ENCODE assay signal across 30 cellular contexts in the genomic region with DNA sequence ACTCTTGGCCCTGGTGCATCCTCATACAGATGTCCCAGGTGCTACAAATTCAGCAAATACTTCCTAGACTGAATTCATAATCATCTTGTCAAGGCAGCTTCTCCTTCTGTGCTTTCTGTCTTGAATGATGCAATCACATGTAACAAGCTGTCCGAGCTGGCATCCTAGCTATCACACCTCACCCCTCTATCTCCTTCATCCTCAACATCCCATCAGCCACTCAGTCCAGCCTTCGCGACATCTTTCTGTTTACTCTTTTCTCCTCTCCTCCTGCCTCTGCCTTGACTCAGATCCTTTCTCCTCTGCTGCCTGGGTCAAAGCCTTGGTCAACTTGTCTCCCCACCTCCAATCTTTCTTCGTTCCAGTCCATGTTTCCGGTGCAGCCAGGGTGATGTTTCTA.
"Had no signal": no experiment of that assay in that cellular context is flagged by ENCODE, and none has a peak within 500 bp of the region (broad histone marks: within the 10 kb centered on the region; RNA-seq: fewer than 3 reads in every experiment).

No MANE protein-coding gene starts in this region.

- DNase-seq: activated CD4-positive, alpha-beta T cell treated with anti-CD3 and anti-CD28 coated beads, Interleukin-2, amount 50 U/mL, for 1 hour; activated CD4-positive, CD25-positive, alpha-beta regulatory T cell treated with anti-CD3 and anti-CD28 coated beads, Interleukin-2, amount 50 U/mL, for 72 hours; activated CD8-positive, alpha-beta T cell treated with anti-CD3 and anti-CD28 coated beads for 36 hours; activated naive CD4-positive, alpha-beta T cell treated with Interleukin-2 at 50 U/mL for 16 hours; activated naive CD8-positive, alpha-beta T cell treated with anti-CD3 and anti-CD28 coated beads for 36 hours; activated T-cell treated with anti-CD3 and anti-CD28 coated beads, Interleukin-2, amount 50 U/mL, for 4 hours; adrenal gland; aorta; brain microvascular endothelial cell; caudate nucleus; cortex of kidney; effector memory CD8-positive, alpha-beta T cell; foreskin fibroblast; heart left ventricle; hypothalamus; immature natural killer cell; kidney; naive B cell; nephron progenitor cell; pancreas; psoas muscle; stimulated activated CD4-positive, alpha-beta T cell treated with anti-CD3 and anti-CD28 coated beads, Interleukin-15, amount 100 ng/mL, for 24 hours; stimulated activated CD4-positive, alpha-beta T cell treated with anti-CD3 and anti-CD28 coated beads, Interleukin-2, amount 100 ng/mL, for 24 hours; stimulated activated naive B cell treated with anti-CD40 and anti-IgM and Interleukin-4, amounts not matched to agents 10 μg/mL and 1 μg/mL and 100 μg/mL, for 72 hours; stomach; T-helper 17 cell; T1000; thyroid gland; upper lobe of right lung had no signal

- H3K4me1 ChIP-seq: adrenal gland, heart left ventricle, pancreas, psoas muscle, stomach, thyroid gland, upper lobe of right lung had no signal

- H3K4me3 ChIP-seq: adrenal gland, heart left ventricle, pancreas, psoas muscle, stomach, thyroid gland, upper lobe of right lung had no signal

- H3K4me3 Mint-ChIP-seq: activated CD8-positive, alpha-beta T cell treated with anti-CD3 and anti-CD28 coated beads for 36 hours; activated naive CD8-positive, alpha-beta T cell treated with anti-CD3 and anti-CD28 coated beads for 36 hours; activated T-cell treated with anti-CD3 and anti-CD28 coated beads, Interleukin-2, amount 50 U/mL, for 4 hours; effector memory CD8-positive, alpha-beta T cell; immature natural killer cell; mesothelial cell of epicardium; nephron progenitor cell; stimulated activated naive B cell treated with anti-CD40 and anti-IgM and Interleukin-4, amounts not matched to agents 10 μg/mL and 1 μg/mL and 100 μg/mL, for 72 hours; T-helper 17 cell had no signal

- H3K27ac Mint-ChIP-seq: activated CD8-positive, alpha-beta T cell treated with anti-CD3 and anti-CD28 coated beads for 36 hours; activated naive CD8-positive, alpha-beta T cell treated with anti-CD3 and anti-CD28 coated beads for 36 hours; effector memory CD8-positive, alpha-beta T cell; immature natural killer cell; mesothelial cell of epicardium; naive B cell; nephron progenitor cell; stimulated activated naive B cell treated with anti-CD40 and anti-IgM and Interleukin-4, amounts not matched to agents 10 μg/mL and 1 μg/mL and 100 μg/mL, for 72 hours; T-helper 17 cell had no signal

- H3K9me3 ChIP-seq: adrenal gland, heart left ventricle, pancreas, psoas muscle, stomach, thyroid gland, upper lobe of right lung had no signal

- H3K9me3 Mint-ChIP-seq: activated CD8-positive, alpha-beta T cell treated with anti-CD3 and anti-CD28 coated beads for 36 hours; activated naive CD8-positive, alpha-beta T cell treated with anti-CD3 and anti-CD28 coated beads for 36 hours; activated T-cell treated with anti-CD3 and anti-CD28 coated beads, Interleukin-2, amount 50 U/mL, for 4 hours; effector memory CD8-positive, alpha-beta T cell had no signal

- H3K4me1 Mint-ChIP-seq: activated naive CD8-positive, alpha-beta T cell treated with anti-CD3 and anti-CD28 coated beads for 36 hours; immature natural killer cell; mesothelial cell of epicardium; naive B cell; nephron progenitor cell; stimulated activated naive B cell treated with anti-CD40 and anti-IgM and Interleukin-4, amounts not matched to agents 10 μg/mL and 1 μg/mL and 100 μg/mL, for 72 hours had no signal

- ATAC-seq: activated CD8-positive, alpha-beta T cell treated with anti-CD3 and anti-CD28 coated beads for 36 hours; activated T-cell treated with anti-CD3 and anti-CD28 coated beads, Interleukin-2, amount 50 U/mL, for 4 hours; effector memory CD8-positive, alpha-beta T cell; heart left ventricle; pancreas; psoas muscle; stimulated activated naive B cell treated with anti-CD40 and anti-IgM and Interleukin-4, amounts not matched to agents 10 μg/mL and 1 μg/mL and 100 μg/mL, for 72 hours; T-helper 17 cell had no signal

- H3K27me3 ChIP-seq: adrenal gland, brain microvascular endothelial cell, heart left ventricle, pancreas, stomach, thyroid gland, upper lobe of right lung had no signal

- H3K27ac ChIP-seq: adrenal gland, brain microvascular endothelial cell, heart left ventricle, pancreas, psoas muscle, stomach, thyroid gland, upper lobe of right lung had no signal

- H3K36me3 Mint-ChIP-seq: activated naive CD8-positive, alpha-beta T cell treated with anti-CD3 and anti-CD28 coated beads for 36 hours; immature natural killer cell; mesothelial cell of epicardium; naive B cell; stimulated activated naive B cell treated with anti-CD40 and anti-IgM and Interleukin-4, amounts not matched to agents 10 μg/mL and 1 μg/mL and 100 μg/mL, for 72 hours had no signal

- H3K36me3 ChIP-seq: adrenal gland, brain microvascular endothelial cell, heart left ventricle, pancreas, stomach, thyroid gland, upper lobe of right lung had no signal
